Comparison of ENCODE assay signal across 10 cellular contexts in the genomic region with DNA sequence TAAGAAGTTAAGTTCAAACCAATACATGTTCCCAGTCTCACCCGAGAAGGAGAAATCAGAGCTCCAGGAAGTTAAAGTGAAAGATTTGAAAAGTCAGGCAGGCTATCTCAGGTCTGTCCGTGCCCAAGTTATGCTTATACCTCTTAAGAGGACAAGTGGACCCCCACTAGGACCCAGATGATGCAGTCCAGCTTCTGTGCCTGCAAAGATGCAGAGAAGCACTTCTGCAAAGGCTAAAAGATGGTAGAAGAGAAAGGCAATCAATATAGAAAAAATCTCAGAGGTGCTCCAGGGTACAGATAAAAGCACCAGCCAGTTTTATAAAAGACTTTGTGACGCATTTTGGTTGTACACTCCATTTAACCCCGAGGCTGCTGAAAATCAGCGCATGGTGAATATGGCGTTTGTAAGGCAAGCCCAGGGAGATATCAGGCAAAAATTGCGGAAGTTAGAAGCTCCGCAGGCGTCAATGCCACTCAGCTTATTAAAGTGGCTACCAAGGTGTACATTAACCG. TPM values are rescaled to one million over a fixed set of nuclear protein-coding genes. Genes with fewer than 3 reads are reported as not detected.
DNase-seq lines count a peak whose midpoint lies in the region; ATAC-seq and TF ChIP-seq lines count a peak whose summit lies in the region.
"Had no signal": no experiment of that assay in that cellular context is flagged by ENCODE, and none has a peak within 500 bp of the region (broad histone marks: within the 10 kb centered on the region; RNA-seq: fewer than 3 reads in every experiment).

No MANE protein-coding gene starts in this region.

- no peaks in the 10 kb centered on the region for H3K9me3 Mint-ChIP-seq in CD4-positive, alpha-beta T cell
- no peaks in the 10 kb centered on the region for H3K9me3 Mint-ChIP-seq in activated CD8-positive, alpha-beta T cell treated with anti-CD3 and anti-CD28 coated beads for 36 hours
- H3K9me3 Mint-ChIP-seq in stimulated activated memory B cell treated with anti-CD40 and anti-IgM and Interleukin-4, amounts not matched to agents 10 μg/mL and 1 μg/mL and 100 μg/mL, for 72 hours = no peaks in the 10 kb centered on the region
- H3K9me3 Mint-ChIP-seq: nephron had no signal

- POLR2A ChIA-PET in CD4-positive, alpha-beta T cell (lab: Charles Lee) = interaction anchor here (0.6 to 2.9 kb wide), 17 partner anchors 8 to 258 kb away, joined by 3 to 14 read pairs (median 3); a partner anchor contains a TSS
- POLR2A ChIA-PET in activated CD8-positive, alpha-beta T cell treated with anti-CD3 and anti-CD28 coated beads for 36 hours (lab: Charles Lee) = interaction anchor here (1.1 to 1.2 kb wide), 3 partner anchors 9 to 30 kb away, joined by 3 to 4 read pairs (median 3); no protein-coding TSS in a partner anchor

- peak; percentile 83 for ATAC-seq in CD4-positive, alpha-beta T cell (ENCODE audit: poor library complexity)
- ATAC-seq in activated CD8-positive, alpha-beta T cell treated with anti-CD3 and anti-CD28 coated beads for 36 hours = peak; percentile 65
- ATAC-seq in stimulated activated memory B cell treated with anti-CD40 and anti-IgM and Interleukin-4, amounts not matched to agents 10 μg/mL and 1 μg/mL and 100 μg/mL, for 72 hours = peak; percentile 83
- ATAC-seq in GM18861 (IDR thresholded peaks at IDR 0.05; ENCODE audit: unreplicated experiment) = no peak

- CTCF ChIA-PET in CD4-positive, alpha-beta T cell (lab: Charles Lee) = interaction anchor here (1.1 to 2.3 kb wide), 2 partner anchors 10 to 19 kb away, joined by 3 to 10 read pairs; a partner anchor contains a TSS
- CTCF ChIA-PET in activated CD8-positive, alpha-beta T cell treated with anti-CD3 and anti-CD28 coated beads for 36 hours (lab: Charles Lee) = interaction anchor here (0.7 to 5.8 kb wide), 13 partner anchors 10 to 227 kb away, joined by 3 to 66 read pairs (median 6); a partner anchor contains a TSS

- H3K27me3 Mint-ChIP-seq in CD4-positive, alpha-beta T cell = no peaks in the 10 kb centered on the region
- no peaks in the 10 kb centered on the region for H3K27me3 Mint-ChIP-seq in activated CD8-positive, alpha-beta T cell treated with anti-CD3 and anti-CD28 coated beads for 36 hours
- H3K27me3 Mint-ChIP-seq in stimulated activated memory B cell treated with anti-CD40 and anti-IgM and Interleukin-4, amounts not matched to agents 10 μg/mL and 1 μg/mL and 100 μg/mL, for 72 hours = no peaks in the 10 kb centered on the region

- no peak for TF ChIP-seq CTCF in CD4-positive, alpha-beta T cell (IDR thresholded peaks at IDR 0.05)
- TF ChIP-seq CTCF in HFF-Myc (IDR thresholded peaks at IDR 0.05; ENCODE audit: low read depth, low read length, missing control alignments) = no peak
- no peak for TF ChIP-seq CTCF in activated CD8-positive, alpha-beta T cell treated with anti-CD3 and anti-CD28 coated beads for 36 hours (IDR thresholded peaks at IDR 0.05)

- no peak overlapping the region for H3K27ac ChIP-seq in CD4-positive, alpha-beta T cell (ENCODE audit: low read depth, low read length)
- H3K27ac ChIP-seq in iPS-18a (ENCODE audit: low read length) = peak overlapping the region; percentile 71

- peak overlapping the region; percentile 68 for H3K9ac ChIP-seq in iPS-18a (ENCODE audit: low read length)

- no peak overlapping the region for H3K4me3 Mint-ChIP-seq in CD4-positive, alpha-beta T cell
- H3K4me3 Mint-ChIP-seq in activated CD8-positive, alpha-beta T cell treated with anti-CD3 and anti-CD28 coated beads for 36 hours = no peak overlapping the region
- H3K4me3 Mint-ChIP-seq in stimulated activated memory B cell treated with anti-CD40 and anti-IgM and Interleukin-4, amounts not matched to agents 10 μg/mL and 1 μg/mL and 100 μg/mL, for 72 hours = no peak overlapping the region
- H3K4me3 Mint-ChIP-seq: nephron had no signal

- intact Hi-C loops in CD4-positive, alpha-beta T cell (cut with DNase I, micrococcal nuclease) = loop anchor here (2.0 to 10.0 kb wide), 3 partner anchors 169 to 193 kb away; a partner anchor contains a TSS
- intact Hi-C loops in activated CD8-positive, alpha-beta T cell treated with anti-CD3 and anti-CD28 coated beads for 36 hours (cut with micrococcal nuclease) = no loop called here

- peaks cover under 1% of the 10 kb centered on the region for H3K4me1 Mint-ChIP-seq in CD4-positive, alpha-beta T cell (ENCODE audit: low read depth)
- peaks cover under 1% of the 10 kb centered on the region for H3K4me1 Mint-ChIP-seq in activated CD8-positive, alpha-beta T cell treated with anti-CD3 and anti-CD28 coated beads for 36 hours (ENCODE audit: low read depth)
- H3K4me1 Mint-ChIP-seq in stimulated activated memory B cell treated with anti-CD40 and anti-IgM and Interleukin-4, amounts not matched to agents 10 μg/mL and 1 μg/mL and 100 μg/mL, for 72 hours = peaks cover under 1% of the 10 kb centered on the region
- H3K4me1 Mint-ChIP-seq: nephron had no signal

- no peak overlapping the region for H3K27ac Mint-ChIP-seq in CD4-positive, alpha-beta T cell
- no peak overlapping the region for H3K27ac Mint-ChIP-seq in activated CD8-positive, alpha-beta T cell treated with anti-CD3 and anti-CD28 coated beads for 36 hours
- no peak overlapping the region for H3K27ac Mint-ChIP-seq in stimulated activated memory B cell treated with anti-CD40 and anti-IgM and Interleukin-4, amounts not matched to agents 10 μg/mL and 1 μg/mL and 100 μg/mL, for 72 hours
- H3K27ac Mint-ChIP-seq: nephron had no signal

- peak in 4 of 10 experiments; percentile 8 to 18 (median 11) for DNase-seq in CD4-positive, alpha-beta T cell
- DNase-seq in HFF-Myc (ENCODE audit: extremely low read depth, low read depth) (no peak), HuH-7 (ENCODE audit: low spot score) (no peak), iPS-NIHi7 (ENCODE audit: extremely low spot score) (no peak)
- peak; percentile 31 for DNase-seq in activated CD8-positive, alpha-beta T cell treated with anti-CD3 and anti-CD28 coated beads for 36 hours

- H3K4me1 ChIP-seq in iPS-18a (ENCODE audit: control insufficient read depth, low read depth, low read length) = peaks cover 37% of the 10 kb centered on the region

- H3K36me3 Mint-ChIP-seq in CD4-positive, alpha-beta T cell (ENCODE audit: low read depth) = no peaks in the 10 kb centered on the region
- H3K36me3 Mint-ChIP-seq in activated CD8-positive, alpha-beta T cell treated with anti-CD3 and anti-CD28 coated beads for 36 hours (ENCODE audit: low read depth) = no peaks in the 10 kb centered on the region
- H3K36me3 Mint-ChIP-seq in stimulated activated memory B cell treated with anti-CD40 and anti-IgM and Interleukin-4, amounts not matched to agents 10 μg/mL and 1 μg/mL and 100 μg/mL, for 72 hours = no peaks in the 10 kb centered on the region

- H3K27me3 ChIP-seq in CD4-positive, alpha-beta T cell (ENCODE audit: control insufficient read depth, insufficient read depth, low read length) = no peaks in the 10 kb centered on the region
- no peaks in the 10 kb centered on the region for H3K27me3 ChIP-seq in iPS-18a (ENCODE audit: control insufficient read depth, insufficient read depth, low read length)

- H3K4me3 ChIP-seq in HFF-Myc (replicated peaks; ENCODE audit: low read depth, low read length) (peak overlapping the region; percentile 25), iPS-18a (ENCODE audit: low read length) (peak overlapping the region; percentile 64)

- no peaks in the 10 kb centered on the region for H3K36me3 ChIP-seq in iPS-18a (ENCODE audit: control insufficient read depth, low read depth, low read length)

- H3K9me3 ChIP-seq in CD4-positive, alpha-beta T cell (ENCODE audit: control insufficient read depth, low read length) = no peaks in the 10 kb centered on the region
- H3K9me3 ChIP-seq in iPS-18a (ENCODE audit: control insufficient read depth, low read depth, low read length) = peaks cover 4% of the 10 kb centered on the region

RNA-seq across cellular contexts. Expression of a gene that starts 9.9 kb away (rescaled TPM):
- total RNA-seq in CD4-positive, alpha-beta T cell = not detected
- total RNA-seq in activated CD8-positive, alpha-beta T cell treated with anti-CD3 and anti-CD28 coated beads for 36 hours = not detected
- total RNA-seq: HT1080 had no signal

RNA-seq across cellular contexts. Expression of a gene that starts 29.1 kb away (rescaled TPM):
- total RNA-seq in CD4-positive, alpha-beta T cell = 1 to 10 TPM; 5.2 to 6.9 TPM
- total RNA-seq in activated CD8-positive, alpha-beta T cell treated with anti-CD3 and anti-CD28 coated beads for 36 hours = 10 to 100 TPM; 15.7 to 16.7 TPM
- total RNA-seq: HT1080 had no signal
